ENCODE assay signal across 11 cellular contexts in genomic region chr6:26214826-26215199, GRCh38.
A peak's percentile ranks its signal among the peaks of the same experiment; 100 is the strongest.
DNase-seq lines count a peak whose midpoint lies in the region; ATAC-seq, FAIRE-seq and TF ChIP-seq lines count a peak whose summit lies in the region.
"Had no signal": no experiment of that assay in that cellular context is flagged by ENCODE, and none has a peak within 500 bp of the region (broad histone marks: within the 10 kb centered on the region; RNA-seq: fewer than 3 reads in every experiment).

No MANE protein-coding gene starts in this region.

- 66% methylated on average over 14 of the region's 14 CpGs for WGBS in SK-N-SH (ENCODE audit: low lambda C conversion rate)
- WGBS in H1 (ENCODE audit: extremely low coverage in 1 of 2, insufficient coverage in 1 of 2, insufficient read length in 1 of 2, insufficient replicate concordance in 2 of 2, low coverage in 1 of 2, low lambda C conversion rate in 2 of 2, missing lambda C conversion rate in 1 of 2), 2 experiments, result 73% methylated on average over 14 of the region's 14 CpGs; no CpG with 5 or more reads in 1 of the 2 experiments
- WGBS in trophoblast cell (ENCODE audit: extremely low coverage, insufficient coverage, insufficient read length), result no CpG with 5 or more reads among the region's 14 CpGs

- H3K79me2 ChIP-seq in SK-N-SH (ENCODE audit: insufficient read depth) (no peaks in the 10 kb centered on the region), H1 (ENCODE audit: control insufficient read depth in 1 of 2, insufficient read depth in 2 of 2, low read length in 2 of 2) (no peaks in the 10 kb centered on the region), trophoblast cell (ENCODE audit: control insufficient read depth, insufficient read depth, low read length, poor library complexity) (no peaks in the 10 kb centered on the region)

- CTCF ChIA-PET in SK-N-SH (lab: Yijun Ruan, JAX), result interaction anchor here (1.2 kb wide), 1 partner anchor 59 kb away, joined by 3 read pairs; no protein-coding TSS in a partner anchor
- CTCF ChIA-PET in H1 (lab: Charles Lee; ENCODE audit: partially characterized antibody), result interaction anchor here (0.6 to 2.1 kb wide), 4 partner anchors 17 to 169 kb away, joined by 3 to 7 read pairs (median 4); a partner anchor contains a TSS

- POLR2A ChIA-PET in SK-N-SH (lab: Yijun Ruan, JAX) (interaction anchor here (0.6 to 5.0 kb wide), 17 partner anchors 9 to 870 kb away, joined by 3 to 211 read pairs (median 46); a partner anchor contains a TSS), H1 (lab: Charles Lee; ENCODE audit: partially characterized antibody) (interaction anchor here (0.6 to 40.4 kb wide), 28 partner anchors 6 to 1678 kb away, joined by 3 to 2731 read pairs (median 30); a partner anchor contains a TSS)

- H4K5ac ChIP-seq in H1 (ENCODE audit: insufficient read length, low read depth, low read length), result no peak overlapping the region

- DNase-seq in SK-N-SH (no peak), M059J (ENCODE audit: low read depth) (peak; percentile 39), H1 (ENCODE audit: low read depth in 1 of 2, low spot score in 2 of 2) (no peak), trophoblast cell (no peak), NCI-H1930 (lab: John Stamatoyannopoulos, UW) (no peak), SIG-M5 (lab: John Stamatoyannopoulos, UW) (no peak), hippocampal formation (lab: John Stamatoyannopoulos, UW) (no peak)
- DNase-seq: GF-D8 had no signal

- no peak overlapping the region; the same call in 1 of the 2 replicates for H2AK5ac ChIP-seq in H1 (ENCODE audit: low read depth, low read length)
- no peak overlapping the region for H2AK5ac ChIP-seq in trophoblast cell (ENCODE audit: low read length)

- H2AFZ ChIP-seq in SK-N-SH (ENCODE audit: low read depth) (no peak overlapping the region; the same call in 1 of the 2 replicates), H1 (ENCODE audit: low read length) (no peak overlapping the region), trophoblast cell (ENCODE audit: insufficient read depth, low read length, poor library complexity) (no peak overlapping the region)

- H3K4me2 ChIP-seq in SK-N-SH (peak overlapping the region; percentile 81), H1 (ENCODE audit: insufficient read depth in 1 of 2, low read depth in 2 of 2, low read length in 2 of 2) (peak overlapping the region; percentile 80 to 95), trophoblast cell (ENCODE audit: low read length) (peak overlapping the region; percentile 95)

- H3K9ac ChIP-seq in SK-N-SH (no peak overlapping the region), H1 (replicated peaks in 1 of 4; ENCODE audit: extremely low read depth in 1 of 4, low read depth in 3 of 4, low read length in 3 of 4) (peak overlapping the region in 2 of 4 experiments; percentile 21 to 98; a peak in 4 of 7 replicates), trophoblast cell (ENCODE audit: low read length) (no peak overlapping the region)

- H4K20me1 ChIP-seq in SK-N-SH (ENCODE audit: insufficient read depth) (no peaks in the 10 kb centered on the region; the same call in 1 of the 2 replicates), H1 (replicated peaks in 1 of 2; ENCODE audit: control insufficient read depth in 1 of 2, insufficient read depth in 2 of 2, low read length in 2 of 2) (no peaks in the 10 kb centered on the region)

- H2BK12ac ChIP-seq in H1 (ENCODE audit: low read depth, low read length) (no peak overlapping the region), trophoblast cell (ENCODE audit: low read length) (no peak overlapping the region)

- H2BK5ac ChIP-seq in H1 (ENCODE audit: low read depth, low read length) (0 out of 2 replicates have a peak overlapping the region, but pooled peaks have one; percentile 99), trophoblast cell (ENCODE audit: low read depth, low read length, poor library complexity) (no peak overlapping the region)

- H4K91ac ChIP-seq in H1 (replicated peaks; ENCODE audit: insufficient read length, low read length), result no peak overlapping the region
- no peak overlapping the region for H4K91ac ChIP-seq in trophoblast cell (ENCODE audit: low read depth, low read length)

- H3K4me1 ChIP-seq in SK-N-SH (ENCODE audit: control insufficient read depth in 1 of 2, insufficient read depth in 2 of 2, low read depth in 1 of 2, low read length in 1 of 2), result peaks cover 0 to 3% of the 10 kb centered on the region in 2 experiments; a peak in 1 of 4 replicates
- H3K4me1 ChIP-seq in H1 (replicated peaks in 1 of 4; ENCODE audit: control insufficient read depth in 3 of 4, insufficient read depth in 4 of 4, low read length in 3 of 4), result peaks cover 0 to 8% (median 0%) of the 10 kb centered on the region in 4 experiments; a peak in 2 of 7 replicates
- H3K4me1 ChIP-seq in trophoblast cell (ENCODE audit: control insufficient read depth in 1 of 2, insufficient read depth in 2 of 2, low read length in 2 of 2), result peaks cover 2 to 9% of the 10 kb centered on the region in 2 experiments

- no peak for FAIRE-seq in H1 (lab: Jason Lieb, UNC)
- FAIRE-seq: A204.1 had no signal

- TF ChIP-seq CTCF in SK-N-SH (IDR thresholded peaks at IDR 0.05) (no peak), H1 (IDR thresholded peaks at IDR 0.05; ENCODE audit: control extremely low read depth in 1 of 3, insufficient read depth in 1 of 3, low read depth in 1 of 3, low read length in 3 of 3) (no peak)

- no peak overlapping the region for H3K18ac ChIP-seq in H1 (ENCODE audit: extremely low read depth, low read length)
- no peak overlapping the region for H3K18ac ChIP-seq in trophoblast cell (ENCODE audit: low read length)

- H3K14ac ChIP-seq in H1 (ENCODE audit: insufficient read length) (no peak overlapping the region), trophoblast cell (ENCODE audit: low read length) (no peak overlapping the region)

- TF ChIP-seq POLR2A in H1 (IDR thresholded peaks at IDR 0.05; ENCODE audit: control extremely low read depth in 1 of 2, low read depth in 2 of 2, low read length in 2 of 2), result peak in 1 of 2 experiments; percentile 7; a peak in 1 of 3 replicates

- H3K23me2 ChIP-seq in H1 (ENCODE audit: low read depth, low read length), result peaks cover 10% of the 10 kb centered on the region

- no peaks in the 10 kb centered on the region for H3K9me3 ChIP-seq in SK-N-SH
- no peaks in the 10 kb centered on the region for H3K9me3 ChIP-seq in H1 (ENCODE audit: insufficient read depth in 2 of 2, low read depth in 1 of 2, low read length in 1 of 2)
- no peaks in the 10 kb centered on the region for H3K9me3 ChIP-seq in trophoblast cell (ENCODE audit: insufficient read depth, low read depth, low read length)
- H3K9me3 ChIP-seq: HAP-1 had no signal

- H3K36me3 ChIP-seq in SK-N-SH (replicated peaks in 1 of 2; ENCODE audit: control insufficient read depth in 1 of 2, insufficient read depth in 2 of 2, low read length in 1 of 2), result no peaks in the 10 kb centered on the region
- H3K36me3 ChIP-seq in H1 (ENCODE audit: control insufficient read depth in 2 of 4, insufficient read depth in 4 of 4, low read length in 3 of 4), result no peaks in the 10 kb centered on the region
- no peaks in the 10 kb centered on the region for H3K36me3 ChIP-seq in trophoblast cell (ENCODE audit: control insufficient read depth in 1 of 2, insufficient read depth in 2 of 2, low read length in 2 of 2)
- H3K36me3 ChIP-seq: HAP-1 had no signal

- H3K4ac ChIP-seq in H1 (replicated peaks; ENCODE audit: insufficient read length, low read depth, low read length) (no peak overlapping the region), trophoblast cell (ENCODE audit: low read depth, low read length) (no peak overlapping the region)

- H2BK120ac ChIP-seq in H1 (replicated peaks; ENCODE audit: low read depth, low read length), result no peak overlapping the region
- no peak overlapping the region for H2BK120ac ChIP-seq in trophoblast cell (ENCODE audit: insufficient read depth, low read length, poor library complexity)

- peak overlapping the region; percentile 62 to 69; a peak in 3 of 4 replicates for H3K4me3 ChIP-seq in SK-N-SH (ENCODE audit: low read depth in 2 of 2, low read length in 1 of 2)
- H3K4me3 ChIP-seq in H1 (ENCODE audit: extremely low read depth in 1 of 4, insufficient read depth in 2 of 4, low read depth in 3 of 4, low read length in 4 of 4), result peak overlapping the region; percentile 87 to 98 (median 90); a peak in 5 of 8 replicates
- H3K4me3 ChIP-seq in trophoblast cell (ENCODE audit: low read depth, low read length), result no peak overlapping the region

- no peak for ATAC-seq in SK-N-SH treated with all-trans-retinoic acid at 6 μM for 48 hours

- H2BK20ac ChIP-seq in H1 (ENCODE audit: low read length), result no peak overlapping the region

- no peaks in the 10 kb centered on the region for H3K79me1 ChIP-seq in H1 (ENCODE audit: low read depth, low read length)
- H3K79me1 ChIP-seq in trophoblast cell (ENCODE audit: low read length), result peaks cover 12% of the 10 kb centered on the region

- H3K56ac ChIP-seq in H1 (replicated peaks; ENCODE audit: insufficient read length, low read depth, low read length), result no peak overlapping the region

- H3K23ac ChIP-seq in H1 (ENCODE audit: insufficient read length), result no peak overlapping the region
- no peak overlapping the region for H3K23ac ChIP-seq in trophoblast cell (ENCODE audit: low read length)

- peaks cover 42% of the 10 kb centered on the region for H3F3A ChIP-seq in SK-N-SH (replicated peaks; ENCODE audit: insufficient read depth)

- peak overlapping the region; percentile 92 to 95 for H3K27ac ChIP-seq in SK-N-SH (ENCODE audit: low read depth in 2 of 2, low read length in 1 of 2)
- H3K27ac ChIP-seq in H1 (ENCODE audit: low read depth, low read length), result peak overlapping the region; percentile 93; the same call in 1 of the 2 replicates
- no peak overlapping the region for H3K27ac ChIP-seq in trophoblast cell (ENCODE audit: low read depth, low read length)

- no peaks in the 10 kb centered on the region for H3K9me2 ChIP-seq in SK-N-SH

- TF ChIP-seq EP300 in SK-N-SH (IDR thresholded peaks at IDR 0.05; ENCODE audit: borderline replicate concordance in 1 of 2, low read depth in 1 of 2, low read length in 1 of 2), result no peak
- no peak for TF ChIP-seq EP300 in H1 (IDR thresholded peaks at IDR 0.05; ENCODE audit: borderline replicate concordance in 1 of 2, low read depth in 2 of 2, low read length in 2 of 2)

- H2BK15ac ChIP-seq in H1 (ENCODE audit: low read length), result no peak overlapping the region

- no peak overlapping the region for H4K12ac ChIP-seq in trophoblast cell (ENCODE audit: low read depth, low read length)

- H4K8ac ChIP-seq in H1 (ENCODE audit: extremely low read depth, insufficient read depth, low read length), result no peak overlapping the region
- H4K8ac ChIP-seq in trophoblast cell (ENCODE audit: low read depth, low read length), result no peak overlapping the region

- TF ChIP-seq RAD21 in SK-N-SH (IDR thresholded peaks at IDR 0.05; ENCODE audit: low read length) (no peak), H1 (IDR thresholded peaks at IDR 0.05 in 1 of 2, conservative IDR thresholded peaks at IDR 0.05 in 1 of 2; ENCODE audit: low read depth in 2 of 2, low read length in 2 of 2) (no peak)

- H3K27me3 ChIP-seq in SK-N-SH (ENCODE audit: insufficient read depth) (no peaks in the 10 kb centered on the region), H1 (replicated peaks in 1 of 4; ENCODE audit: control insufficient read depth in 3 of 4, extremely low read depth in 1 of 4, insufficient read depth in 3 of 4, low read length in 3 of 4) (no peaks in the 10 kb centered on the region), trophoblast cell (ENCODE audit: insufficient read depth, low read length) (no peaks in the 10 kb centered on the region)

TF ChIP-seq in SK-N-SH treated with all-trans-retinoic acid at 6 μM for 48 hours, 23 proteins besides CTCF, POLR2A, EP300 and RAD21 (continues in another document):
- TF ChIP-seq SNAI2 (CRISPR knock-in tag; IDR thresholded peaks at IDR 0.05), result no peak

Comparison
In these comparisons a context has a peak if more than half of its experiments do, and no peak if none do; other contexts are left out.
1. Of the 17 proteins assayed by ChIP-seq in both H1 and SK-N-SH: peak only in H1: POLR2AphosphoS5; only in SK-N-SH: none; in both: none; in neither: 16.